In genomic region chr12:109878247-109878625, GRCh38 we compare ENCODE assay signal across 11 cellular contexts. TPM values are rescaled to one million over a fixed set of nuclear protein-coding genes. Genes with fewer than 3 reads are reported as not detected.
DNase-seq lines count a peak whose midpoint lies in the region; ATAC-seq and TF ChIP-seq lines count a peak whose summit lies in the region.
"Had no signal": no experiment of that assay in that cellular context is flagged by ENCODE, and none has a peak within 500 bp of the region (broad histone marks: within the 10 kb centered on the region; RNA-seq: fewer than 3 reads in every experiment).

No MANE protein-coding gene starts in this region.

- H3K4me1 Mint-ChIP-seq in CD4-positive, CD25-positive, alpha-beta regulatory T cell = peaks cover 11 to 64% (median 40%) of the 10 kb centered on the region in 4 donors
- peaks cover 37% of the 10 kb centered on the region for H3K4me1 Mint-ChIP-seq in nephron

- peaks cover 55% of the 10 kb centered on the region for H3K79me2 ChIP-seq in Karpas-422 (ENCODE audit: low read length)

- peak overlapping the region; percentile 88 for H3K4me2 ChIP-seq in Karpas-422 (ENCODE audit: low read depth, low read length, poor library complexity, severe bottlenecking)

- H3K9me3 Mint-ChIP-seq in CD4-positive, CD25-positive, alpha-beta regulatory T cell = peaks cover 0 to 1% (median 0%) of the 10 kb centered on the region in 7 donors
- no peaks in the 10 kb centered on the region for H3K9me3 Mint-ChIP-seq in nephron

- peak overlapping the region; percentile 94 for H3K4me3 ChIP-seq in CD4-positive, CD25-positive, alpha-beta regulatory T cell (ENCODE audit: low read depth, low read length)
- H3K4me3 ChIP-seq in Karpas-422 (ENCODE audit: low read length) = no peak overlapping the region; the same call in 1 of the 2 replicates
- H3K4me3 ChIP-seq in colonic mucosa = no peak overlapping the region
- peak overlapping the region in 1 of 8 donors; percentile 92 for H3K4me3 ChIP-seq in spleen

- H4K20me1 ChIP-seq in Karpas-422 (ENCODE audit: insufficient read depth, low read depth, low read length) = no peaks in the 10 kb centered on the region

- H3K36me3 Mint-ChIP-seq in CD4-positive, CD25-positive, alpha-beta regulatory T cell = peaks cover 11% of the 10 kb centered on the region
- H3K36me3 Mint-ChIP-seq in nephron (ENCODE audit: low read depth) = no peaks in the 10 kb centered on the region

- WGBS in spleen, 5 donors = 74 to 90% (median 87%) methylated on average over 3 of the region's 3 CpGs

- TF ChIP-seq POLR2A in spleen (IDR thresholded peaks at IDR 0.05) = no peak

- H3K27me3 ChIP-seq in CD4-positive, CD25-positive, alpha-beta regulatory T cell (ENCODE audit: control insufficient read depth, insufficient read depth, low read length) = no peaks in the 10 kb centered on the region
- H3K27me3 ChIP-seq in Karpas-422 (ENCODE audit: low read length) = no peaks in the 10 kb centered on the region
- H3K27me3 ChIP-seq in colonic mucosa = no peaks in the 10 kb centered on the region
- H3K27me3 ChIP-seq in spleen (replicated peaks in 1 of 7) = no peaks in the 10 kb centered on the region

- no peak for ATAC-seq in CD4-positive, CD25-positive, alpha-beta regulatory T cell (ENCODE audit: low read depth in 2 of 2)
- no peak for ATAC-seq in GM19467 (IDR thresholded peaks at IDR 0.05; ENCODE audit: unreplicated experiment)

- no peaks in the 10 kb centered on the region for H3K9me2 ChIP-seq in Karpas-422 (replicated peaks; ENCODE audit: insufficient read depth, low read length)

- H3K4me1 ChIP-seq in CD4-positive, CD25-positive, alpha-beta regulatory T cell (ENCODE audit: control insufficient read depth, insufficient read depth, low read length, poor library complexity, severe bottlenecking) = peaks cover 27% of the 10 kb centered on the region
- H3K4me1 ChIP-seq in Karpas-422 (ENCODE audit: low read length) (peaks cover 33% of the 10 kb centered on the region), colonic mucosa (peaks cover 15% of the 10 kb centered on the region), spleen (peaks cover 22 to 76% (median 53%) of the 10 kb centered on the region in 6 donors)

- no peak overlapping the region for H3K27ac ChIP-seq in CD4-positive, CD25-positive, alpha-beta regulatory T cell (ENCODE audit: insufficient read depth, low read length, poor library complexity, severe bottlenecking)
- H3K27ac ChIP-seq in Karpas-422 (ENCODE audit: low read length) (no peak overlapping the region), colonic mucosa (no peak overlapping the region), spleen (no peak overlapping the region)

- no peak overlapping the region for H2AFZ ChIP-seq in Karpas-422 (ENCODE audit: low read length)

- peaks cover 4% of the 10 kb centered on the region for H3K27me3 Mint-ChIP-seq in CD4-positive, CD25-positive, alpha-beta regulatory T cell
- H3K27me3 Mint-ChIP-seq in nephron (ENCODE audit: low read depth) = peaks cover 18% of the 10 kb centered on the region

- H3K9ac ChIP-seq in Karpas-422 (ENCODE audit: low read length) = 0 out of 2 replicates have a peak overlapping the region, but pooled peaks have one; percentile 4
- peak overlapping the region; percentile 48 to 88 for H3K9ac ChIP-seq in colonic mucosa (ENCODE audit: low read depth in 2 of 2, low read length in 2 of 2)

- intact Hi-C loops in colonic mucosa (cut with DNase I) = no loop called here
- intact Hi-C loops in spleen (cut with DNase I; ENCODE audit: low total_unique reads) = no loop called here

- DNase-seq in CD4-positive, CD25-positive, alpha-beta regulatory T cell = no peak
- DNase-seq in Karpas-422 (no peak), colonic mucosa (no peak), KG1 (lab: John Stamatoyannopoulos, UW) (no peak), spleen (no peak), NCI-H2196 (lab: John Stamatoyannopoulos, UW; ENCODE audit: unreplicated experiment) (no peak)
- DNase-seq: NCI-H2029, small intestine, SW 1271 had no signal

- H3K36me3 ChIP-seq in CD4-positive, CD25-positive, alpha-beta regulatory T cell (ENCODE audit: control insufficient read depth, insufficient read depth, low read length) = no peaks in the 10 kb centered on the region
- H3K36me3 ChIP-seq in Karpas-422 (ENCODE audit: insufficient read depth, low read length) (no peaks in the 10 kb centered on the region), colonic mucosa (no peaks in the 10 kb centered on the region), spleen (peaks cover 0 to 4% (median 0%) of the 10 kb centered on the region in 6 donors)

- no peaks in the 10 kb centered on the region for H3K9me3 ChIP-seq in CD4-positive, CD25-positive, alpha-beta regulatory T cell (ENCODE audit: control insufficient read depth in 2 of 2, low read length in 2 of 2)
- H3K9me3 ChIP-seq in Karpas-422 (ENCODE audit: low read length) (no peaks in the 10 kb centered on the region), colonic mucosa (no peaks in the 10 kb centered on the region), spleen (no peaks in the 10 kb centered on the region)

- H3K27ac Mint-ChIP-seq in CD4-positive, CD25-positive, alpha-beta regulatory T cell = peak overlapping the region in 2 of 3 donors; percentile 88 to 92
- H3K27ac Mint-ChIP-seq in nephron = no peak overlapping the region

- H3K4me3 Mint-ChIP-seq in CD4-positive, CD25-positive, alpha-beta regulatory T cell = peak overlapping the region; percentile 93 to 97 (median 96)
- H3K4me3 Mint-ChIP-seq in nephron = peak overlapping the region; percentile 91 to 98 (median 96)

- TF ChIP-seq CTCF in colonic mucosa (IDR thresholded peaks at IDR 0.05) (no peak), nephron (IDR thresholded peaks at IDR 0.05; ENCODE audit: unreplicated experiment in 3 of 3) (no peak), spleen (IDR thresholded peaks at IDR 0.05 in 8 of 11, conservative IDR thresholded peaks at IDR 0.05 in 3 of 11) (no peak)

RNA-seq across cellular contexts. Expression of gene GLTP, which starts 2.1 kb away (rescaled TPM):
- 31.1 TPM for total RNA-seq in CD4-positive, CD25-positive, alpha-beta regulatory T cell
- polyA plus RNA-seq in CD4-positive, CD25-positive, alpha-beta regulatory T cell = 10 to 100 TPM; 36.1 to 48.9 (median 38.4) TPM
- 26.5 and 29.5 TPM in 2 replicates for total RNA-seq in Karpas-422 (2014; rRNA removed; shearing (Covaris generic); ENCODE audit: low replicate concordance)
- 10 to 100 TPM; 72.0 to 76.3 TPM for total RNA-seq in colonic mucosa
- 10 to 100 TPM; 25.6 to 45.5 (median 35.0) TPM for total RNA-seq in spleen
- polyA plus RNA-seq in spleen = 10 to 100 TPM; 26.3 to 31.5 (median 30.3) TPM

RNA-seq across cellular contexts. Expression of gene TCHP, which starts 21.8 kb away (rescaled TPM):
- total RNA-seq in CD4-positive, CD25-positive, alpha-beta regulatory T cell = 29.8 TPM
- polyA plus RNA-seq in CD4-positive, CD25-positive, alpha-beta regulatory T cell = 10 to 100 TPM in 2 of 4 donors, 1 to 10 TPM in 2; 9.0 to 11.7 (median 9.8) TPM
- 11.8 and 17.0 TPM in 2 replicates for total RNA-seq in Karpas-422 (2014; rRNA removed; shearing (Covaris generic); ENCODE audit: low replicate concordance)
- total RNA-seq in colonic mucosa (10 to 100 TPM; 11.4 to 27.0 TPM), spleen (10 to 100 TPM; 21.8 to 35.9 (median 29.0) TPM)
- 10 to 100 TPM in 1 of 3 donors, 1 to 10 TPM in 2; 7.3 to 12.5 (median 7.6) TPM for polyA plus RNA-seq in spleen

RNA-seq across cellular contexts. Expression of gene TRPV4, which starts 45.0 kb away (rescaled TPM):
- total RNA-seq in CD4-positive, CD25-positive, alpha-beta regulatory T cell = not detected
- polyA plus RNA-seq in CD4-positive, CD25-positive, alpha-beta regulatory T cell = not detected
- not detected in 2 replicates for total RNA-seq in Karpas-422 (2014; rRNA removed; shearing (Covaris generic); ENCODE audit: low replicate concordance)
- total RNA-seq in colonic mucosa = under 1 TPM; 0.10 to 0.32 TPM
- 1 to 10 TPM; 3.9 to 8.0 (median 5.0) TPM for total RNA-seq in spleen
- polyA plus RNA-seq in spleen = 1 to 10 TPM in 2 of 3 donors, under 1 TPM in 1; 0.49 to 1.2 (median 1.1) TPM

Comparison
In these comparisons a context has a peak if more than half of its experiments do, and no peak if none do; other contexts are left out.
1. H3K27ac Mint-ChIP-seq: peak in CD4-positive, CD25-positive, alpha-beta regulatory T cell (2 of 3); none in nephron (0 of 3).